ENCODE assay signal across 9 cellular contexts in genomic region chr22:42608481-42609361, GRCh38. TPM values are rescaled to one million over a fixed set of nuclear protein-coding genes. Genes with fewer than 3 reads are reported as not detected.
A peak's percentile ranks its signal among the peaks of the same experiment; 100 is the strongest.
DNase-seq lines count a peak whose midpoint lies in the region; ATAC-seq and TF ChIP-seq lines count a peak whose summit lies in the region.
"Had no signal": no experiment of that assay in that cellular context is flagged by ENCODE, and none has a peak within 500 bp of the region (broad histone marks: within the 10 kb centered on the region; RNA-seq: fewer than 3 reads in every experiment).

No MANE protein-coding gene starts in this region.

- H3K4me3 ChIP-seq in SJSA1 (peak overlapping the region; percentile 9), fibroblast of lung (replicated peaks in 1 of 4; ENCODE audit: control extremely low read depth in 1 of 4, insufficient read depth in 1 of 4, low read depth in 3 of 4, low read length in 4 of 4) (peak overlapping the region; percentile 13 to 43 (median 25)), osteoblast (ENCODE audit: insufficient read depth, low read length) (peak overlapping the region; percentile 15)

- no TSS peak for BruUV-seq in Calu3 (replicated peaks; lab: Mats Ljungman, UMichigan)

- H2AFZ ChIP-seq in fibroblast of lung (ENCODE audit: low read length) = no peak overlapping the region
- no peak overlapping the region for H2AFZ ChIP-seq in osteoblast (ENCODE audit: low read length)

- no peak for DNase-seq in Calu3
- DNase-seq in SJSA1 (ENCODE audit: low read depth in 1 of 2, low spot score in 2 of 2) = peak; percentile 72 to 81
- DNase-seq in fibroblast of lung (ENCODE audit: low read depth in 2 of 2) = peak; percentile 64 to 78
- DNase-seq in osteoblast (ENCODE audit: insufficient read length, low spot score, missing footprints) = peak; percentile 93
- DNase-seq in SHP77 treated with DMSO at 0.1 percent for 48 hours (lab: John Stamatoyannopoulos, UW) = no peak
- no peak for DNase-seq in NCI-H510A treated with DMSO at 0.1 percent for 48 hours (lab: John Stamatoyannopoulos, UW)
- DNase-seq: NCI-H1105 treated with DMSO at 0.1 percent for 48 hours had no signal

- no peak overlapping the region for H3K9ac ChIP-seq in fibroblast of lung (ENCODE audit: insufficient read depth, low read length)

- H3K79me2 ChIP-seq in fibroblast of lung (ENCODE audit: control insufficient read depth, insufficient read depth, low read length) (peaks cover 86% of the 10 kb centered on the region), osteoblast (ENCODE audit: insufficient read depth, low read length) (peaks cover 95% of the 10 kb centered on the region)

- H3K27me3 ChIP-seq in SJSA1 (replicated peaks) = no peaks in the 10 kb centered on the region
- no peaks in the 10 kb centered on the region for H3K27me3 ChIP-seq in fibroblast of lung (ENCODE audit: control insufficient read depth, insufficient read depth, low read length)
- no peaks in the 10 kb centered on the region for H3K27me3 ChIP-seq in osteoblast (ENCODE audit: insufficient read depth, low read length)

- peaks cover 52% of the 10 kb centered on the region for H3K4me1 Mint-ChIP-seq in Calu3 (ENCODE audit: low read depth, unreplicated experiment)

- peaks cover 57% of the 10 kb centered on the region for H3K36me3 Mint-ChIP-seq in Calu3 (ENCODE audit: insufficient read depth, unreplicated experiment)

- H3K4me3 Mint-ChIP-seq in Calu3 (ENCODE audit: low read depth, unreplicated experiment) = no peak overlapping the region

- no peaks in the 10 kb centered on the region for H3K9me3 Mint-ChIP-seq in Calu3 (ENCODE audit: low read depth, unreplicated experiment)

- H3K27ac ChIP-seq in SJSA1 (peak overlapping the region; percentile 53), fibroblast of lung (ENCODE audit: insufficient read depth, low read length) (peak overlapping the region; percentile 56), osteoblast (ENCODE audit: low read depth, low read length) (peak overlapping the region; percentile 56)

- CTCF ChIA-PET in Calu3 (lab: Charles Lee) = interaction anchor here (0.5 kb wide), 2 partner anchors 219 to 507 kb away, joined by 3 read pairs; no protein-coding TSS in a partner anchor

- H3K9me3 ChIP-seq in SJSA1 (replicated peaks) (no peaks in the 10 kb centered on the region), fibroblast of lung (ENCODE audit: control insufficient read depth, insufficient read depth, low read depth, low read length) (no peaks in the 10 kb centered on the region), osteoblast (ENCODE audit: low read depth, low read length) (no peaks in the 10 kb centered on the region)

- TF ChIP-seq CTCF in Calu3 (IDR thresholded peaks at IDR 0.05; ENCODE audit: unreplicated experiment) (no peak), fibroblast of lung (conservative IDR thresholded peaks at IDR 0.05 in 1 of 2, IDR thresholded peaks at IDR 0.05 in 1 of 2; ENCODE audit: low read depth in 1 of 2, low read length in 2 of 2) (no peak), osteoblast (IDR thresholded peaks at IDR 0.05; ENCODE audit: extremely low read depth, low read depth, low read length) (no peak)

- H3K4me2 ChIP-seq in fibroblast of lung (ENCODE audit: extremely low read depth, insufficient read depth, low read length) = peak overlapping the region; percentile 92
- peak overlapping the region; percentile 62 for H3K4me2 ChIP-seq in osteoblast (ENCODE audit: insufficient read depth, low read length)

- H3K27ac Mint-ChIP-seq in Calu3 (ENCODE audit: unreplicated experiment) = peak overlapping the region; percentile 42

- H3K27me3 Mint-ChIP-seq in Calu3 (ENCODE audit: unreplicated experiment) = no peaks in the 10 kb centered on the region

- H3K36me3 ChIP-seq in SJSA1 = peaks cover 60% of the 10 kb centered on the region
- H3K36me3 ChIP-seq in fibroblast of lung (ENCODE audit: control insufficient read depth, insufficient read depth, low read length) = no peaks in the 10 kb centered on the region
- H3K36me3 ChIP-seq in osteoblast (ENCODE audit: insufficient read depth, low read length) = peaks cover 19% of the 10 kb centered on the region

- no peak for ATAC-seq in HG03159 (IDR thresholded peaks at IDR 0.05; ENCODE audit: unreplicated experiment)
- no peak for ATAC-seq in GM21619 (IDR thresholded peaks at IDR 0.05; ENCODE audit: unreplicated experiment)

- intact Hi-C loops in Calu3 (cut with micrococcal nuclease; ENCODE audit: unreplicated experiment) = no loop called here

- H4K20me1 ChIP-seq in fibroblast of lung (ENCODE audit: control insufficient read depth, extremely low read depth, insufficient read depth, low read length) (no peaks in the 10 kb centered on the region), osteoblast (ENCODE audit: insufficient read depth, low read length) (peaks cover 69% of the 10 kb centered on the region)

- H3K4me1 ChIP-seq in SJSA1 (replicated peaks) (peaks cover 91% of the 10 kb centered on the region), fibroblast of lung (ENCODE audit: control insufficient read depth, extremely low read depth, insufficient read depth, low read length) (peaks cover 35% of the 10 kb centered on the region), osteoblast (ENCODE audit: insufficient read depth, low read length) (peaks cover 48% of the 10 kb centered on the region)

RNA-seq across cellular contexts. Expression of gene POLDIP3, which starts 6.0 kb away (rescaled TPM):
- total RNA-seq in Calu3 (2022) (59.4 and 60.1 TPM in 2 replicates), fibroblast of lung (24.1 and 31.0 TPM in 2 replicates), osteoblast (21.2 and 22.4 TPM in 2 replicates)
- total RNA-seq in SJSA1 (2014; rRNA removed; shearing (Covaris generic)) = 33.3 and 34.6 TPM in 2 replicates
- polyA plus RNA-seq in fibroblast of lung = 28.2 and 38.6 TPM in 2 replicates
- polyA plus RNA-seq in fibroblast of lung (2012) = 42.1 and 51.2 TPM in 2 replicates
- 44.9 and 57.2 TPM in 2 replicates for polyA minus RNA-seq in fibroblast of lung (ENCODE audit: low replicate concordance)

RNA-seq across cellular contexts. Expression of gene ATP5MGL, which starts 31.7 kb away (rescaled TPM):
- total RNA-seq in Calu3 (2022) (0.66 and 1.1 TPM in 2 replicates), fibroblast of lung (0.51 and 0.66 TPM in 2 replicates), osteoblast (0.72 and 1.2 TPM in 2 replicates)
- total RNA-seq in SJSA1 (2014; rRNA removed; shearing (Covaris generic)) = not detected in 2 replicates
- polyA plus RNA-seq in fibroblast of lung = 0.08 and 0.11 TPM in 2 replicates
- polyA plus RNA-seq in fibroblast of lung (2012) = not detected in 2 replicates
- not detected in 2 replicates for polyA minus RNA-seq in fibroblast of lung (ENCODE audit: low replicate concordance)

RNA-seq across cellular contexts. Expression of gene CYB5R3, which starts 40.5 kb away (rescaled TPM):
- total RNA-seq in Calu3 (2022) (101 and 102 TPM in 2 replicates), fibroblast of lung (36.5 and 82.1 TPM in 2 replicates), osteoblast (84.3 and 86.9 TPM in 2 replicates)
- total RNA-seq in SJSA1 (2014; rRNA removed; shearing (Covaris generic)) = 91.3 and 149 TPM in 2 replicates
- polyA plus RNA-seq in fibroblast of lung = 234 and 298 TPM in 2 replicates
- polyA plus RNA-seq in fibroblast of lung (2012) = 321 and 443 TPM in 2 replicates
- 361 and 617 TPM in 2 replicates for polyA minus RNA-seq in fibroblast of lung (ENCODE audit: low replicate concordance)

RNA-seq across cellular contexts. Expression of gene SERHL2, which starts 55.0 kb away (rescaled TPM):
- total RNA-seq in Calu3 (2022) (0.45 and 0.76 TPM in 2 replicates), fibroblast of lung (3.3 and 4.6 TPM in 2 replicates), osteoblast (2.9 TPM in 2 replicates)
- 2.9 and 8.6 TPM in 2 replicates for total RNA-seq in SJSA1 (2014; rRNA removed; shearing (Covaris generic))
- 1.6 and 5.5 TPM in 2 replicates for polyA plus RNA-seq in fibroblast of lung
- polyA plus RNA-seq in fibroblast of lung (2012) = 1.8 and 4.8 TPM in 2 replicates
- not detected in 2 replicates for polyA minus RNA-seq in fibroblast of lung (ENCODE audit: low replicate concordance)

Comparison
In these comparisons a context has a peak if more than half of its experiments do, and no peak if none do; other contexts are left out.
1. DNase-seq: peak in SJSA1 (2 of 2), fibroblast of lung (2 of 2) and osteoblast (single experiment); none in Calu3 (single experiment), SHP77 treated with DMSO at 0.1 percent for 48 hours (single experiment) and NCI-H510A treated with DMSO at 0.1 percent for 48 hours (single experiment).
2. Peak in every context shown above with its lines, with median percentiles within 50 percentile points of each other: H3K27ac ChIP-seq and H3K4me3 ChIP-seq.